1 cellular context compared by ENCODE assay signal in the genomic region with DNA sequence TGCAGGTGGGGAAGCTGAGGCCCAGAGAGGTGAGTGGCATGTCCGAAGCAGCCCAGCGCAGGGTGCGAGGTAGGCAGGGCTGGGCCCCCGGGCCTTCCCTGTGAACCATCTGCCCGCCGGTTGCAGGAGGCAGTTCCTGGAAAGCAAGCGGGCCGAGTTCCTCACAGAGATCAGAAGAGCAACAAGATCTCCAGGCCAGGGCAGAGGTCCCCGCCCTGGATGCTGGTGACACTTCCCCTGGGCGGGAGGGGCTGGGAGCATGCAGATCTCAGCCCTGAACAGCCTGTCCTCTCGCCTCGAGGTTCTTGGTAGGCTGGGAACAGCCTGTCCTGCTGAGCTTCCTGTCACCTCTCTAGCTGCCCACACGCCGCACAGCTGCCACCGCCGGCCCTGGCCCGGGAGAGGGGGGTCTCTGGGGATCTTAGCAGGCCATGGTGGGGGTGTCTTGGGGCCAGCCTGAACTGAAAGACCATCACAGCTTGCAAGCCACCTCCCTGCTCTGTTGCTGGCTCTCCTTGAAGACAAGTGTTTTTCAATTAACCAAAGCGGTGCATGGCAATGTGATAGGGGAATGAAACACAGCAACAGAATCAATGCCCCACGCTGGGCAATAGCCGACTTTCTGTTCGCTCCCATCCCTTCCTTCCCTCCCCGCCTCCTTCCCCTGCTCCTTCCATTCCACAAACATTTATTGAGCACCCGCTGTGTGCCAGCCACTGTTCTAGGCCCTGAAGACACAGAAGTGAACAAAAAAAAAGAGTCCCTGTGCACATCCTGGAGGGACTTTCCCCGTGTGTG.
TF ChIP-seq lines count a peak whose summit lies in the region.

No MANE protein-coding gene starts in this region.

TF ChIP-seq in K562, 482 proteins besides CTCF, POLR2A, EP300 and RAD21 (continued from another document and continues in another):
- TF ChIP-seq, protein P1, sequence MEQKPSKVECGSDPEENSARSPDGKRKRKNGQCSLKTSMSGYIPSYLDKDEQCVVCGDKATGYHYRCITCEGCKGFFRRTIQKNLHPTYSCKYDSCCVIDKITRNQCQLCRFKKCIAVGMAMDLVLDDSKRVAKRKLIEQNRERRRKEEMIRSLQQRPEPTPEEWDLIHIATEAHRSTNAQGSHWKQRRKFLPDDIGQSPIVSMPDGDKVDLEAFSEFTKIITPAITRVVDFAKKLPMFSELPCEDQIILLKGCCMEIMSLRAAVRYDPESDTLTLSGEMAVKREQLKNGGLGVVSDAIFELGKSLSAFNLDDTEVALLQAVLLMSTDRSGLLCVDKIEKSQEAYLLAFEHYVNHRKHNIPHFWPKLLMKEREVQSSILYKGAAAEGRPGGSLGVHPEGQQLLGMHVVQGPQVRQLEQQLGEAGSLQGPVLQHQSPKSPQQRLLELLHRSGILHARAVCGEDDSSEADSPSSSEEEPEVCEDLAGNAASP (IDR thresholded peaks at IDR 0.05) = no peak
- no peak for TF ChIP-seq PRMT5 (CRISPR knock-in tag; IDR thresholded peaks at IDR 0.05)
- TF ChIP-seq ZNF316 (IDR thresholded peaks at IDR 0.05) = no peak
- TF ChIP-seq MXI1 (IDR thresholded peaks at IDR 0.05; ENCODE audit: low read depth, low read length) = no peak
- no peak for TF ChIP-seq ETS1 (conservative IDR thresholded peaks at IDR 0.05; ENCODE audit: control insufficient read depth, low read depth, low read length)
- TF ChIP-seq, protein P2, sequence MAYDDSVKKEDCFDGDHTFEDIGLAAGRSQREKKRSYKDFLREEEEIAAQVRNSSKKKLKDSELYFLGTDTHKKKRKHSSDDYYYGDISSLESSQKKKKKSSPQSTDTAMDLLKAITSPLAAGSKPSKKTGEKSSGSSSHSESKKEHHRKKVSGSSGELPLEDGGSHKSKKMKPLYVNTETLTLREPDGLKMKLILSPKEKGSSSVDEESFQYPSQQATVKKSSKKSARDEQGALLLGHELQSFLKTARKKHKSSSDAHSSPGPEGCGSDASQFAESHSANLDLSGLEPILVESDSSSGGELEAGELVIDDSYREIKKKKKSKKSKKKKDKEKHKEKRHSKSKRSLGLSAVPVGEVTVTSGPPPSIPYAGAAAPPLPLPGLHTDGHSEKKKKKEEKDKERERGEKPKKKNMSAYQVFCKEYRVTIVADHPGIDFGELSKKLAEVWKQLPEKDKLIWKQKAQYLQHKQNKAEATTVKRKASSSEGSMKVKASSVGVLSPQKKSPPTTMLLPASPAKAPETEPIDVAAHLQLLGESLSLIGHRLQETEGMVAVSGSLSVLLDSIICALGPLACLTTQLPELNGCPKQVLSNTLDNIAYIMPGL (CRISPR knock-in tag; IDR thresholded peaks at IDR 0.05) = no peak
- TF ChIP-seq KAT8 (IDR thresholded peaks at IDR 0.05; ENCODE audit: low read depth) = no peak
- TF ChIP-seq CBFA2T3 (IDR thresholded peaks at IDR 0.05) = no peak
- peak; percentile 32; the same call in 1 of the 2 replicates for TF ChIP-seq PKNOX1 (IDR thresholded peaks at IDR 0.05)
- 0 out of 2 replicates have a peak, but pooled peaks have one; percentile 51 for TF ChIP-seq ATF6 (CRISPR knock-in tag; IDR thresholded peaks at IDR 0.05)
- TF ChIP-seq, protein P3, sequence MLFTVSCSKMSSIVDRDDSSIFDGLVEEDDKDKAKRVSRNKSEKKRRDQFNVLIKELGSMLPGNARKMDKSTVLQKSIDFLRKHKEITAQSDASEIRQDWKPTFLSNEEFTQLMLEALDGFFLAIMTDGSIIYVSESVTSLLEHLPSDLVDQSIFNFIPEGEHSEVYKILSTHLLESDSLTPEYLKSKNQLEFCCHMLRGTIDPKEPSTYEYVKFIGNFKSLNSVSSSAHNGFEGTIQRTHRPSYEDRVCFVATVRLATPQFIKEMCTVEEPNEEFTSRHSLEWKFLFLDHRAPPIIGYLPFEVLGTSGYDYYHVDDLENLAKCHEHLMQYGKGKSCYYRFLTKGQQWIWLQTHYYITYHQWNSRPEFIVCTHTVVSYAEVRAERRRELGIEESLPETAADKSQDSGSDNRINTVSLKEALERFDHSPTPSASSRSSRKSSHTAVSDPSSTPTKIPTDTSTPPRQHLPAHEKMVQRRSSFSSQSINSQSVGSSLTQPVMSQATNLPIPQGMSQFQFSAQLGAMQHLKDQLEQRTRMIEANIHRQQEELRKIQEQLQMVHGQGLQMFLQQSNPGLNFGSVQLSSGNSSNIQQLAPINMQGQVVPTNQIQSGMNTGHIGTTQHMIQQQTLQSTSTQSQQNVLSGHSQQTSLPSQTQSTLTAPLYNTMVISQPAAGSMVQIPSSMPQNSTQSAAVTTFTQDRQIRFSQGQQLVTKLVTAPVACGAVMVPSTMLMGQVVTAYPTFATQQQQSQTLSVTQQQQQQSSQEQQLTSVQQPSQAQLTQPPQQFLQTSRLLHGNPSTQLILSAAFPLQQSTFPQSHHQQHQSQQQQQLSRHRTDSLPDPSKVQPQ (CRISPR knock-in tag; IDR thresholded peaks at IDR 0.05; ENCODE audit: borderline replicate concordance) = no peak
- TF ChIP-seq ZBTB40 (IDR thresholded peaks at IDR 0.05) = no peak
- TF ChIP-seq ZBTB40 (CRISPR knock-in tag; IDR thresholded peaks at IDR 0.05) = no peak
- TF ChIP-seq RBM34 (IDR thresholded peaks at IDR 0.05; ENCODE audit: borderline replicate concordance, insufficient read depth, low read length) = no peak
- no peak for TF ChIP-seq SIN3A (IDR thresholded peaks at IDR 0.05; ENCODE audit: borderline replicate concordance in 2 of 2, control insufficient read depth in 1 of 2, low read depth in 2 of 2, low read length in 2 of 2)
- TF ChIP-seq FOXK2 (conservative IDR thresholded peaks at IDR 0.05 in 1 of 2, IDR thresholded peaks at IDR 0.05 in 1 of 2; ENCODE audit: low read depth in 2 of 2) = peak; percentile 77 to 78; a peak in 3 of 4 replicates
- TF ChIP-seq TCF7L2 (IDR thresholded peaks at IDR 0.05; ENCODE audit: low read depth, low read length) = no peak
- no peak for TF ChIP-seq HOXB6 (CRISPR knock-in tag; IDR thresholded peaks at IDR 0.05; ENCODE audit: borderline replicate concordance)
- no peak for TF ChIP-seq KAT2B (IDR thresholded peaks at IDR 0.05; ENCODE audit: low read depth, low read length)
- no peak for TF ChIP-seq KHSRP (IDR thresholded peaks at IDR 0.05)
- TF ChIP-seq CBX2 (IDR thresholded peaks at IDR 0.05; ENCODE audit: insufficient read depth, low read length, poor library complexity, severe bottlenecking) = no peak
- TF ChIP-seq MAZ (CRISPR knock-in tag; conservative IDR thresholded peaks at IDR 0.05 in 1 of 2, IDR thresholded peaks at IDR 0.05 in 1 of 2) = peak; percentile 73 to 98
- TF ChIP-seq PBX2 (CRISPR knock-in tag; IDR thresholded peaks at IDR 0.05; ENCODE audit: low read depth) = no peak
- no peak for TF ChIP-seq PBX2 (tag; conservative IDR thresholded peaks at IDR 0.05; ENCODE audit: low read depth)
- no peak for TF ChIP-seq SMAD1 (IDR thresholded peaks at IDR 0.05; ENCODE audit: low read depth, low read length, partially characterized antibody)
- TF ChIP-seq ZNF589 (CRISPR knock-in tag; IDR thresholded peaks at IDR 0.05; ENCODE audit: low read depth) = no peak
- no peak for TF ChIP-seq SP1 (CRISPR knock-in tag; IDR thresholded peaks at IDR 0.05)
- TF ChIP-seq GATA2 (CRISPR knock-in tag; IDR thresholded peaks at IDR 0.05) = no peak
- no peak for TF ChIP-seq HNRNPLL (IDR thresholded peaks at IDR 0.05; ENCODE audit: low read depth, low read length, poor library complexity, severe bottlenecking)
- TF ChIP-seq ZNF23 (CRISPR knock-in tag; IDR thresholded peaks at IDR 0.05) = no peak
